ENCODE assay signal across 9 cellular contexts in genomic region chr12:112126916-112127315, GRCh38. TPM values are rescaled to one million over a fixed set of nuclear protein-coding genes. Genes with fewer than 3 reads are reported as not detected.
DNase-seq lines count a peak whose midpoint lies in the region; ATAC-seq and TF ChIP-seq lines count a peak whose summit lies in the region.
"Had no signal": no experiment of that assay in that cellular context is flagged by ENCODE, and none has a peak within 500 bp of the region (broad histone marks: within the 10 kb centered on the region; RNA-seq: fewer than 3 reads in every experiment).

No MANE protein-coding gene starts in this region.

- no peaks in the 10 kb centered on the region for H3K9me2 ChIP-seq in hepatocyte (replicated peaks; ENCODE audit: insufficient read depth)

- POLR2A ChIA-PET in activated CD4-positive, alpha-beta memory T cell treated with anti-CD3 and anti-CD28 coated beads, Interleukin-2, amount 10 ng/mL, durations not matched to agents 7 days and 5 days (lab: Charles Lee) = interaction anchor here (0.6 to 13.1 kb wide), 7 partner anchors 16 to 274 kb away, joined by 3 to 343 read pairs (median 14); partner anchors contain the start of genes ERP29, NAA25 and TMEM116

- 95% methylated on average over 7 of the region's 7 CpGs for WGBS in hepatocyte (ENCODE audit: low lambda C conversion rate, missing lambda C conversion rate)

- no peaks in the 10 kb centered on the region for H3K9me3 Mint-ChIP-seq in activated T-cell treated with anti-CD3 and anti-CD28 coated beads, Interleukin-2, amount 50 U/mL, for 4 hours
- no peaks in the 10 kb centered on the region for H3K9me3 Mint-ChIP-seq in activated CD4-positive, alpha-beta memory T cell treated with anti-CD3 and anti-CD28 coated beads, Interleukin-2, amount 10 ng/mL, durations not matched to agents 7 days and 5 days

- H3K4me2 ChIP-seq in hepatocyte = peak overlapping the region; percentile 91

- peaks cover 53% of the 10 kb centered on the region for H3K4me1 Mint-ChIP-seq in activated T-cell treated with anti-CD3 and anti-CD28 coated beads, Interleukin-2, amount 50 U/mL, for 4 hours (ENCODE audit: low read depth)
- H3K4me1 Mint-ChIP-seq in activated CD4-positive, alpha-beta memory T cell treated with anti-CD3 and anti-CD28 coated beads, Interleukin-2, amount 10 ng/mL, durations not matched to agents 7 days and 5 days = peaks cover 52% of the 10 kb centered on the region

- intact Hi-C loops in Right ventricle myocardium inferior (cut with DNase I) = loop anchor here (10.0 kb wide), 1 partner anchor 258 kb away; the partner anchor contains the start of gene HECTD4

- H3K4me3 ChIP-seq in hepatocyte (no peak overlapping the region), subcutaneous abdominal adipose tissue (ENCODE audit: low read depth in 1 of 5, low read length in 5 of 5) (peak overlapping the region in 1 of 5 donors; percentile 22)

- peak overlapping the region in 2 of 5 donors; percentile 37 to 62 for H3K9ac ChIP-seq in subcutaneous abdominal adipose tissue (ENCODE audit: low read length in 5 of 5)

- H2AFZ ChIP-seq in hepatocyte = no peak overlapping the region

- H3K9me3 ChIP-seq in hepatocyte (ENCODE audit: low read depth) = no peaks in the 10 kb centered on the region
- no peaks in the 10 kb centered on the region for H3K9me3 ChIP-seq in subcutaneous abdominal adipose tissue (ENCODE audit: control insufficient read depth in 5 of 5, low read length in 5 of 5)

- H3K36me3 ChIP-seq in hepatocyte (replicated peaks; ENCODE audit: insufficient read depth, low read depth) (no peaks in the 10 kb centered on the region), subcutaneous abdominal adipose tissue (ENCODE audit: control insufficient read depth in 5 of 5, insufficient read depth in 5 of 5, low read length in 5 of 5) (peaks cover 0 to 6% (median 0%) of the 10 kb centered on the region in 5 donors)

- H3K27ac ChIP-seq in hepatocyte = no peak overlapping the region
- H3K27ac ChIP-seq in subcutaneous abdominal adipose tissue (ENCODE audit: low read depth, low read length) = peak overlapping the region; percentile 92

- ATAC-seq in activated T-cell treated with anti-CD3 and anti-CD28 coated beads, Interleukin-2, amount 50 U/mL, for 4 hours = no peak
- ATAC-seq in Right ventricle myocardium inferior = no peak
- no peak for ATAC-seq in GM21529 (IDR thresholded peaks at IDR 0.05; ENCODE audit: unreplicated experiment)

- H3K4me1 ChIP-seq in hepatocyte (ENCODE audit: insufficient read depth) (peaks cover 29% of the 10 kb centered on the region), subcutaneous abdominal adipose tissue (ENCODE audit: control insufficient read depth in 5 of 5, insufficient read depth in 5 of 5, low read length in 5 of 5) (peaks cover 4 to 56% (median 55%) of the 10 kb centered on the region in 5 donors)

- H3K79me2 ChIP-seq in hepatocyte = peaks cover 51% of the 10 kb centered on the region

- peaks cover 6% of the 10 kb centered on the region for H3K36me3 Mint-ChIP-seq in activated T-cell treated with anti-CD3 and anti-CD28 coated beads, Interleukin-2, amount 50 U/mL, for 4 hours (ENCODE audit: insufficient read depth)
- H3K36me3 Mint-ChIP-seq in activated CD4-positive, alpha-beta memory T cell treated with anti-CD3 and anti-CD28 coated beads, Interleukin-2, amount 10 ng/mL, durations not matched to agents 7 days and 5 days (ENCODE audit: low read depth) = peaks cover 22% of the 10 kb centered on the region

- TF ChIP-seq CTCF in hepatocyte (IDR thresholded peaks at IDR 0.05; ENCODE audit: poor library complexity) = no peak

- no peaks in the 10 kb centered on the region for H4K20me1 ChIP-seq in hepatocyte (ENCODE audit: insufficient read depth, poor library complexity, severe bottlenecking)

- H3K27me3 ChIP-seq in hepatocyte (no peaks in the 10 kb centered on the region), subcutaneous abdominal adipose tissue (ENCODE audit: control insufficient read depth in 5 of 5, insufficient read depth in 4 of 5, low read length in 5 of 5) (no peaks in the 10 kb centered on the region)

- H3K27ac Mint-ChIP-seq in activated CD4-positive, alpha-beta memory T cell treated with anti-CD3 and anti-CD28 coated beads, Interleukin-2, amount 10 ng/mL, durations not matched to agents 7 days and 5 days = peak overlapping the region; percentile 71

- DNase-seq in activated T-cell treated with anti-CD3 and anti-CD28 coated beads, Interleukin-2, amount 50 U/mL, for 4 hours = no peak
- DNase-seq in activated T-cell treated with anti-CD3 and anti-CD28 coated beads, Interleukin-2, amount 50 U/mL, for 48 hours = no peak
- no peak for DNase-seq in activated CD4-positive, alpha-beta memory T cell treated with anti-CD3 and anti-CD28 coated beads, Interleukin-2, amount 10 ng/mL, durations not matched to agents 7 days and 5 days
- DNase-seq in hepatocyte (ENCODE audit: low spot score) (no peak), Right ventricle myocardium inferior (ENCODE audit: missing footprints) (no peak)
- DNase-seq in activated effector memory CD4-positive, alpha-beta T cell treated with Interleukin-2 at 50 U/mL for 16 hours = no peak
- DNase-seq: kidney glomerular epithelial cell had no signal

- peak overlapping the region; percentile 90 for H3K4me3 Mint-ChIP-seq in activated T-cell treated with anti-CD3 and anti-CD28 coated beads, Interleukin-2, amount 50 U/mL, for 4 hours
- H3K4me3 Mint-ChIP-seq in activated CD4-positive, alpha-beta memory T cell treated with anti-CD3 and anti-CD28 coated beads, Interleukin-2, amount 10 ng/mL, durations not matched to agents 7 days and 5 days = peak overlapping the region; percentile 89

- no peaks in the 10 kb centered on the region for H3K27me3 Mint-ChIP-seq in activated T-cell treated with anti-CD3 and anti-CD28 coated beads, Interleukin-2, amount 50 U/mL, for 4 hours (ENCODE audit: low read depth)
- no peaks in the 10 kb centered on the region for H3K27me3 Mint-ChIP-seq in activated CD4-positive, alpha-beta memory T cell treated with anti-CD3 and anti-CD28 coated beads, Interleukin-2, amount 10 ng/mL, durations not matched to agents 7 days and 5 days

- CTCF ChIA-PET in activated CD4-positive, alpha-beta memory T cell treated with anti-CD3 and anti-CD28 coated beads, Interleukin-2, amount 10 ng/mL, durations not matched to agents 7 days and 5 days (lab: Charles Lee) = interaction anchor here (0.6 to 3.9 kb wide), 4 partner anchors 18 to 113 kb away, joined by 3 to 12 read pairs (median 6); partner anchors contain the start of genes ERP29, NAA25 and TMEM116

RNA-seq across cellular contexts. Expression of gene TRAFD1, which starts 1.6 kb away (rescaled TPM):
- total RNA-seq in activated T-cell treated with anti-CD3 and anti-CD28 coated beads, Interleukin-2, amount 50 U/mL, for 4 hours = 10 to 100 TPM; 47.1 to 52.3 (median 49.4) TPM
- 10 to 100 TPM; 74.8 to 75.5 TPM for total RNA-seq in activated CD4-positive, alpha-beta memory T cell treated with anti-CD3 and anti-CD28 coated beads, Interleukin-2, amount 10 ng/mL, durations not matched to agents 7 days and 5 days
- total RNA-seq in hepatocyte (33.9 and 37.1 TPM in 2 replicates), Right ventricle myocardium inferior (20.7 TPM)
- 37.3 and 39.4 TPM in 2 replicates for polyA plus RNA-seq in hepatocyte

RNA-seq across cellular contexts. Expression of gene NAA25, which starts 18.3 kb away (rescaled TPM):
- total RNA-seq in activated T-cell treated with anti-CD3 and anti-CD28 coated beads, Interleukin-2, amount 50 U/mL, for 4 hours = 10 to 100 TPM; 60.1 to 67.5 (median 60.5) TPM
- 10 to 100 TPM; 24.2 to 25.0 TPM for total RNA-seq in activated CD4-positive, alpha-beta memory T cell treated with anti-CD3 and anti-CD28 coated beads, Interleukin-2, amount 10 ng/mL, durations not matched to agents 7 days and 5 days
- total RNA-seq in hepatocyte (19.1 and 22.1 TPM in 2 replicates), Right ventricle myocardium inferior (18.0 TPM)
- 18.5 and 18.7 TPM in 2 replicates for polyA plus RNA-seq in hepatocyte
